1 cellular context compared by ENCODE assay signal in genomic region chr14:77616454-77617229, GRCh38.
TF ChIP-seq lines count a peak whose summit lies in the region.

TSS of gene SPTLC2 (minus strand) at chr14:77616637. CDS start at chr14:77616579, 58 bp downstream.

TF ChIP-seq in K562, 482 proteins besides CTCF, POLR2A, EP300 and RAD21 (continued from another document and continues in another):
- no peak for TF ChIP-seq MITF (IDR thresholded peaks at IDR 0.05)
- no peak for TF ChIP-seq RREB1 (CRISPR knock-in tag; IDR thresholded peaks at IDR 0.05)
- peak; percentile 69 for TF ChIP-seq TAF1 (IDR thresholded peaks at IDR 0.05; ENCODE audit: control insufficient read depth, extremely low read depth, insufficient read depth, low read length, severe bottlenecking)
- TF ChIP-seq, protein P1, sequence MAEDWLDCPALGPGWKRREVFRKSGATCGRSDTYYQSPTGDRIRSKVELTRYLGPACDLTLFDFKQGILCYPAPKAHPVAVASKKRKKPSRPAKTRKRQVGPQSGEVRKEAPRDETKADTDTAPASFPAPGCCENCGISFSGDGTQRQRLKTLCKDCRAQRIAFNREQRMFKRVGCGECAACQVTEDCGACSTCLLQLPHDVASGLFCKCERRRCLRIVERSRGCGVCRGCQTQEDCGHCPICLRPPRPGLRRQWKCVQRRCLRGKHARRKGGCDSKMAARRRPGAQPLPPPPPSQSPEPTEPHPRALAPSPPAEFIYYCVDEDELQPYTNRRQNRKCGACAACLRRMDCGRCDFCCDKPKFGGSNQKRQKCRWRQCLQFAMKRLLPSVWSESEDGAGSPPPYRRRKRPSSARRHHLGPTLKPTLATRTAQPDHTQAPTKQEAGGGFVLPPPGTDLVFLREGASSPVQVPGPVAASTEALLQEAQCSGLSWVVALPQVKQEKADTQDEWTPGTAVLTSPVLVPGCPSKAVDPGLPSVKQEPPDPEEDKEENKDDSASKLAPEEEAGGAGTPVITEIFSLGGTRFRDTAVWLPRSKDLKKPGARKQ (CRISPR knock-in tag; IDR thresholded peaks at IDR 0.05), result no peak
- no peak for TF ChIP-seq DNMT1 (IDR thresholded peaks at IDR 0.05)
- TF ChIP-seq TCF7 (IDR thresholded peaks at IDR 0.05; ENCODE audit: borderline replicate concordance), result no peak
- TF ChIP-seq PHF21A (IDR thresholded peaks at IDR 0.05; ENCODE audit: borderline replicate concordance, low read depth), result no peak
- no peak for TF ChIP-seq HLTF (IDR thresholded peaks at IDR 0.05)
- TF ChIP-seq LCOR (CRISPR knock-in tag; IDR thresholded peaks at IDR 0.05), result no peak
- TF ChIP-seq IRF2 (CRISPR knock-in tag; IDR thresholded peaks at IDR 0.05), result no peak
- no peak for TF ChIP-seq MTF1 (CRISPR knock-in tag; IDR thresholded peaks at IDR 0.05; ENCODE audit: borderline replicate concordance)
- TF ChIP-seq KDM1A (IDR thresholded peaks at IDR 0.05), result no peak
- TF ChIP-seq ZNF24 (IDR thresholded peaks at IDR 0.05), result no peak
- no peak for TF ChIP-seq ZSCAN29 (IDR thresholded peaks at IDR 0.05)
- no peak for TF ChIP-seq DEAF1 (CRISPR knock-in tag; IDR thresholded peaks at IDR 0.05)
- no peak for TF ChIP-seq PTTG1 (tag; IDR thresholded peaks at IDR 0.05; ENCODE audit: low read depth)
- TF ChIP-seq, protein P2, sequence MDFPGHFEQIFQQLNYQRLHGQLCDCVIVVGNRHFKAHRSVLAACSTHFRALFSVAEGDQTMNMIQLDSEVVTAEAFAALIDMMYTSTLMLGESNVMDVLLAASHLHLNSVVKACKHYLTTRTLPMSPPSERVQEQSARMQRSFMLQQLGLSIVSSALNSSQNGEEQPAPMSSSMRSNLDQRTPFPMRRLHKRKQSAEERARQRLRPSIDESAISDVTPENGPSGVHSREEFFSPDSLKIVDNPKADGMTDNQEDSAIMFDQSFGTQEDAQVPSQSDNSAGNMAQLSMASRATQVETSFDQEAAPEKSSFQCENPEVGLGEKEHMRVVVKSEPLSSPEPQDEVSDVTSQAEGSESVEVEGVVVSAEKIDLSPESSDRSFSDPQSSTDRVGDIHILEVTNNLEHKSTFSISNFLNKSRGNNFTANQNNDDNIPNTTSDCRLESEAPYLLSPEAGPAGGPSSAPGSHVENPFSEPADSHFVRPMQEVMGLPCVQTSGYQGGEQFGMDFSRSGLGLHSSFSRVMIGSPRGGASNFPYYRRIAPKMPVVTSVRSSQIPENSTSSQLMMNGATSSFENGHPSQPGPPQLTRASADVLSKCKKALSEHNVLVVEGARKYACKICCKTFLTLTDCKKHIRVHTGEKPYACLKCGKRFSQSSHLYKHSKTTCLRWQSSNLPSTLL (IDR thresholded peaks at IDR 0.05), result no peak
- TF ChIP-seq, protein P3, sequence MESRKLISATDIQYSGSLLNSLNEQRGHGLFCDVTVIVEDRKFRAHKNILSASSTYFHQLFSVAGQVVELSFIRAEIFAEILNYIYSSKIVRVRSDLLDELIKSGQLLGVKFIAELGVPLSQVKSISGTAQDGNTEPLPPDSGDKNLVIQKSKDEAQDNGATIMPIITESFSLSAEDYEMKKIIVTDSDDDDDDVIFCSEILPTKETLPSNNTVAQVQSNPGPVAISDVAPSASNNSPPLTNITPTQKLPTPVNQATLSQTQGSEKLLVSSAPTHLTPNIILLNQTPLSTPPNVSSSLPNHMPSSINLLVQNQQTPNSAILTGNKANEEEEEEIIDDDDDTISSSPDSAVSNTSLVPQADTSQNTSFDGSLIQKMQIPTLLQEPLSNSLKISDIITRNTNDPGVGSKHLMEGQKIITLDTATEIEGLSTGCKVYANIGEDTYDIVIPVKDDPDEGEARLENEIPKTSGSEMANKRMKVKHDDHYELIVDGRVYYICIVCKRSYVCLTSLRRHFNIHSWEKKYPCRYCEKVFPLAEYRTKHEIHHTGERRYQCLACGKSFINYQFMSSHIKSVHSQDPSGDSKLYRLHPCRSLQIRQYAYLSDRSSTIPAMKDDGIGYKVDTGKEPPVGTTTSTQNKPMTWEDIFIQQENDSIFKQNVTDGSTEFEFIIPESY (CRISPR knock-in tag; IDR thresholded peaks at IDR 0.05), result no peak
- peak; percentile 80 for TF ChIP-seq ELF1 (tag; IDR thresholded peaks at IDR 0.05)
- TF ChIP-seq NBN (IDR thresholded peaks at IDR 0.05; ENCODE audit: low read depth), result no peak
- TF ChIP-seq ZNF586 (CRISPR knock-in tag; conservative IDR thresholded peaks at IDR 0.05), result no peak
- TF ChIP-seq, protein P4, sequence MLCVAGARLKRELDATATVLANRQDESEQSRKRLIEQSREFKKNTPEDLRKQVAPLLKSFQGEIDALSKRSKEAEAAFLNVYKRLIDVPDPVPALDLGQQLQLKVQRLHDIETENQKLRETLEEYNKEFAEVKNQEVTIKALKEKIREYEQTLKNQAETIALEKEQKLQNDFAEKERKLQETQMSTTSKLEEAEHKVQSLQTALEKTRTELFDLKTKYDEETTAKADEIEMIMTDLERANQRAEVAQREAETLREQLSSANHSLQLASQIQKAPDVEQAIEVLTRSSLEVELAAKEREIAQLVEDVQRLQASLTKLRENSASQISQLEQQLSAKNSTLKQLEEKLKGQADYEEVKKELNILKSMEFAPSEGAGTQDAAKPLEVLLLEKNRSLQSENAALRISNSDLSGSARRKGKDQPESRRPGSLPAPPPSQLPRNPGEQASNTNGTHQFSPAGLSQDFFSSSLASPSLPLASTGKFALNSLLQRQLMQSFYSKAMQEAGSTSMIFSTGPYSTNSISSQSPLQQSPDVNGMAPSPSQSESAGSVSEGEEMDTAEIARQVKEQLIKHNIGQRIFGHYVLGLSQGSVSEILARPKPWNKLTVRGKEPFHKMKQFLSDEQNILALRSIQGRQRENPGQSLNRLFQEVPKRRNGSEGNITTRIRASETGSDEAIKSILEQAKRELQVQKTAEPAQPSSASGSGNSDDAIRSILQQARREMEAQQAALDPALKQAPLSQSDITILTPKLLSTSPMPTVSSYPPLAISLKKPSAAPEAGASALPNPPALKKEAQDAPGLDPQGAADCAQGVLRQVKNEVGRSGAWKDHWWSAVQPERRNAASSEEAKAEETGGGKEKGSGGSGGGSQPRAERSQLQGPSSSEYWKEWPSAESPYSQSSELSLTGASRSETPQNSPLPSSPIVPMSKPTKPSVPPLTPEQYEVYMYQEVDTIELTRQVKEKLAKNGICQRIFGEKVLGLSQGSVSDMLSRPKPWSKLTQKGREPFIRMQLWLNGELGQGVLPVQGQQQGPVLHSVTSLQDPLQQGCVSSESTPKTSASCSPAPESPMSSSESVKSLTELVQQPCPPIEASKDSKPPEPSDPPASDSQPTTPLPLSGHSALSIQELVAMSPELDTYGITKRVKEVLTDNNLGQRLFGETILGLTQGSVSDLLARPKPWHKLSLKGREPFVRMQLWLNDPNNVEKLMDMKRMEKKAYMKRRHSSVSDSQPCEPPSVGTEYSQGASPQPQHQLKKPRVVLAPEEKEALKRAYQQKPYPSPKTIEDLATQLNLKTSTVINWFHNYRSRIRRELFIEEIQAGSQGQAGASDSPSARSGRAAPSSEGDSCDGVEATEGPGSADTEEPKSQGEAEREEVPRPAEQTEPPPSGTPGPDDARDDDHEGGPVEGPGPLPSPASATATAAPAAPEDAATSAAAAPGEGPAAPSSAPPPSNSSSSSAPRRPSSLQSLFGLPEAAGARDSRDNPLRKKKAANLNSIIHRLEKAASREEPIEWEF (CRISPR knock-in tag; IDR thresholded peaks at IDR 0.05), result no peak
- no peak for TF ChIP-seq ZC3H8 (IDR thresholded peaks at IDR 0.05)
- no peak for TF ChIP-seq TRIM25 (IDR thresholded peaks at IDR 0.05; ENCODE audit: borderline replicate concordance)
- 0 out of 2 replicates have a peak, but pooled peaks have one; percentile 38 for TF ChIP-seq KLF1 (tag; IDR thresholded peaks at IDR 0.05)
- TF ChIP-seq TEAD4 (IDR thresholded peaks at IDR 0.05; ENCODE audit: low read length), result no peak
- no peak for TF ChIP-seq TEAD4 (CRISPR knock-in tag; IDR thresholded peaks at IDR 0.05; ENCODE audit: borderline replicate concordance)
- TF ChIP-seq ZNF224 (CRISPR knock-in tag; IDR thresholded peaks at IDR 0.05), result no peak
- TF ChIP-seq CXXC5 (CRISPR knock-in tag; IDR thresholded peaks at IDR 0.05), result peak; percentile 76
- peak; percentile 42; the same call in 1 of the 2 replicates for TF ChIP-seq RAD51 (IDR thresholded peaks at IDR 0.05; ENCODE audit: borderline replicate concordance, low read depth)
- TF ChIP-seq ZNF41 (CRISPR knock-in tag; conservative IDR thresholded peaks at IDR 0.05), result no peak
- TF ChIP-seq TAF7 (tag; IDR thresholded peaks at IDR 0.05), result no peak
- TF ChIP-seq CREB1 (IDR thresholded peaks at IDR 0.05), result 0 out of 2 replicates have a peak, but pooled peaks have one; percentile 14
- TF ChIP-seq CREB1 (CRISPR knock-in tag; IDR thresholded peaks at IDR 0.05), result 0 out of 2 replicates have a peak, but pooled peaks have one; percentile 18
- no peak for TF ChIP-seq NR2C1 (IDR thresholded peaks at IDR 0.05)
- no peak for TF ChIP-seq NR2C1 (tag; IDR thresholded peaks at IDR 0.05)
- peak in 1 of 2 experiments; percentile 35; a peak in 1 of 4 replicates for TF ChIP-seq SRF (CRISPR knock-in tag; IDR thresholded peaks at IDR 0.05)
- TF ChIP-seq ZBTB8A (IDR thresholded peaks at IDR 0.05; ENCODE audit: partially characterized antibody), result no peak
